In the genomic region with DNA sequence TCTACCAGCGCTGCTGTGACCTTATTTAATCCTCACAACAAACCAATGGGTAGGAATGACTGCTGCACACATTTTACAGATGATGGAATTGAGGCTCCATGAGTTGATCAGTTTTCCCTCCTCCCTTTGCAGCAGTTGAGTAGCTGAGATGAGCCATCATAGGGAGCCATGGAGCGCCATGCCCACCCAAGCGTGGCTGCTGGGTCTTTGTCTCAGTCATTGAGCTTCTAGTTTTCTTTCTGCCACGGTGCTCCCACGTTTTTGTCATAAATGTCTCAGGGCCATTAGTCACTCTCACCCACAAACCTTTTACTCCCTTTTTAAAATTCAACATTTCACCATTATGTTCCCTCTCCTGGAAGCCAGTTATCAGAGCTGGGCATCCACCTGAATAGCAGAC, we compare ENCODE assay signal across 30 cellular contexts. TPM values are rescaled to one million over a fixed set of nuclear protein-coding genes. Genes with fewer than 3 reads are reported as not detected.
"Had no signal": no experiment of that assay in that cellular context is flagged by ENCODE, and none has a peak within 500 bp of the region (broad histone marks: within the 10 kb centered on the region; RNA-seq: fewer than 3 reads in every experiment).

No MANE protein-coding gene starts in this region.

- H3K4me3 Mint-ChIP-seq: activated T-cell treated with anti-CD3 and anti-CD28 coated beads, Interleukin-2, amount 50 U/mL, for 72 hours; immature natural killer cell; natural killer cell treated with Interleukin-12 subunit alpha and Interleukin-12 subunit beta and Interleukin-15 and Interleukin-18, amount 100 ng/mL, for 72 hours; stimulated activated effector memory CD8-positive, alpha-beta T cell treated with anti-CD3 and anti-CD28 coated beads, Interleukin-12 subunit alpha, Interleukin-12 subunit beta, amount 100 ng/mL, for 72 hours; stimulated activated naive CD8-positive, alpha-beta T cell treated with anti-CD3 and anti-CD28 coated beads, Interleukin-15, Interleukin-2, amounts not matched to agents 100 ng/mL and 50 ng/mL, for 24 hours had no signal

- H3K4me1 Mint-ChIP-seq: immature natural killer cell; stimulated activated effector memory CD8-positive, alpha-beta T cell treated with anti-CD3 and anti-CD28 coated beads, Interleukin-12 subunit alpha, Interleukin-12 subunit beta, amount 100 ng/mL, for 72 hours had no signal

- DNase-seq: activated CD4-positive, alpha-beta T cell treated with anti-CD3 and anti-CD28 coated beads for 4 hours; activated CD4-positive, alpha-beta T cell treated with anti-CD3 and anti-CD28 coated beads, Interleukin-2, amount 50 U/mL, for 4 hours; activated naive CD4-positive, alpha-beta T cell; activated T-cell treated with anti-CD3 and anti-CD28 coated beads for 4 hours; activated T-cell treated with anti-CD3 and anti-CD28 coated beads, Interleukin-2, amount 50 U/mL, for 72 hours; central memory CD4-positive, alpha-beta T cell; foreskin fibroblast; heart left ventricle; hypothalamus; immature natural killer cell; kidney; left ventricle myocardium inferior; mesendoderm; ovary; retina; sigmoid colon; small intestine; stimulated activated CD4-positive, alpha-beta T cell treated with anti-CD3 and anti-CD28 coated beads, Interleukin-4, amount 100 ng/mL, for 24 hours; T-helper 9 cell; upper lobe of left lung had no signal

- H3K4me3 ChIP-seq: breast epithelium, heart left ventricle, left ventricle myocardium inferior, lung, ovary, sigmoid colon, thoracic aorta, upper lobe of left lung, vagina had no signal

- H3K27ac ChIP-seq: breast epithelium, heart left ventricle, ovary, sigmoid colon, thoracic aorta, upper lobe of left lung, vagina, VCaP had no signal

- H3K36me3 ChIP-seq: breast epithelium, heart left ventricle, left ventricle myocardium inferior, ovary, sigmoid colon, thoracic aorta, upper lobe of left lung, vagina had no signal

- H3K27me3 ChIP-seq: breast epithelium, heart left ventricle, ovary, sigmoid colon, upper lobe of left lung, vagina had no signal

- H3K27ac Mint-ChIP-seq: activated naive CD4-positive, alpha-beta T cell treated with anti-CD3 and anti-CD28 coated beads, Interleukin-2, amount 50 U/mL, for 72 hours; activated T-cell treated with anti-CD3 and anti-CD28 coated beads, Interleukin-2, amount 50 U/mL, for 72 hours; immature natural killer cell; natural killer cell treated with Interleukin-12 subunit alpha and Interleukin-12 subunit beta and Interleukin-15 and Interleukin-18, amount 100 ng/mL, for 72 hours; progenitor cell of endocrine pancreas; stimulated activated effector memory CD8-positive, alpha-beta T cell treated with anti-CD3 and anti-CD28 coated beads, Interleukin-12 subunit alpha, Interleukin-12 subunit beta, amount 100 ng/mL, for 72 hours; stimulated activated naive CD8-positive, alpha-beta T cell treated with anti-CD3 and anti-CD28 coated beads, Interleukin-15, Interleukin-2, amounts not matched to agents 100 ng/mL and 50 ng/mL, for 24 hours had no signal

- H3K9me3 ChIP-seq: breast epithelium, heart left ventricle, left ventricle myocardium inferior, ovary, sigmoid colon, thoracic aorta, upper lobe of left lung, vagina had no signal

- H3K9me3 Mint-ChIP-seq: activated naive CD4-positive, alpha-beta T cell treated with anti-CD3 and anti-CD28 coated beads, Interleukin-2, amount 50 U/mL, for 72 hours; activated T-cell treated with anti-CD3 and anti-CD28 coated beads, Interleukin-2, amount 50 U/mL, for 72 hours; immature natural killer cell; natural killer cell treated with Interleukin-12 subunit alpha and Interleukin-12 subunit beta and Interleukin-15 and Interleukin-18, amount 100 ng/mL, for 72 hours; stimulated activated effector memory CD8-positive, alpha-beta T cell treated with anti-CD3 and anti-CD28 coated beads, Interleukin-12 subunit alpha, Interleukin-12 subunit beta, amount 100 ng/mL, for 72 hours; stimulated activated naive CD8-positive, alpha-beta T cell treated with anti-CD3 and anti-CD28 coated beads, Interleukin-15, Interleukin-2, amounts not matched to agents 100 ng/mL and 50 ng/mL, for 24 hours had no signal

- H3K36me3 Mint-ChIP-seq: activated naive CD4-positive, alpha-beta T cell treated with anti-CD3 and anti-CD28 coated beads, Interleukin-2, amount 50 U/mL, for 72 hours; immature natural killer cell; natural killer cell treated with Interleukin-12 subunit alpha and Interleukin-12 subunit beta and Interleukin-15 and Interleukin-18, amount 100 ng/mL, for 72 hours; stimulated activated effector memory CD8-positive, alpha-beta T cell treated with anti-CD3 and anti-CD28 coated beads, Interleukin-12 subunit alpha, Interleukin-12 subunit beta, amount 100 ng/mL, for 72 hours had no signal

- H3K4me1 ChIP-seq: breast epithelium had no signal

RNA-seq across cellular contexts. Expression of a gene that starts 45.8 kb away (rescaled TPM):
- total RNA-seq: activated naive CD4-positive, alpha-beta T cell treated with anti-CD3 and anti-CD28 coated beads, Interleukin-2, amount 50 U/mL, for 72 hours had no signal
